ENCODE assay signal across 8 cellular contexts in genomic region chr16:67170168-67170947, GRCh38. TPM values are rescaled to one million over a fixed set of nuclear protein-coding genes. Genes with fewer than 3 reads are reported as not detected.
DNase-seq lines count a peak whose midpoint lies in the region; FAIRE-seq and TF ChIP-seq lines count a peak whose summit lies in the region.

Gene NOL3, plus strand, starts transcription at chr16:67170538.

- intact Hi-C loops in spleen (cut with DNase I; ENCODE audit: low total_unique reads), result no loop called here

- H3K36me3 ChIP-seq in keratinocyte (ENCODE audit: control insufficient read depth in 2 of 2, extremely low read depth in 1 of 2, insufficient read depth in 2 of 2, low read length in 2 of 2) (no peaks in the 10 kb centered on the region), spleen (no peaks in the 10 kb centered on the region)

- dilution Hi-C loops in keratinocyte (cut with MboI; ENCODE audit: extremely low pct_ligation_motif_present, low sequenced_read_pairs), result no loop called here

- H3K4me3 ChIP-seq in keratinocyte (ENCODE audit: control insufficient read depth in 2 of 3, extremely low read depth in 1 of 3, insufficient read depth in 2 of 3, low read depth in 1 of 3, low read length in 3 of 3), result peak within 1 kb of the TSS; percentile 40 to 74 (median 62)
- H3K4me3 ChIP-seq in spleen, result peak within 1 kb of the TSS; percentile 4 to 66 (median 28)

- peak within 1 kb of the TSS; percentile 77 for H3K4me2 ChIP-seq in keratinocyte (ENCODE audit: control insufficient read depth, extremely low read depth, insufficient read depth, low read depth, low read length)

- WGBS in spleen, 5 donors, result 1 to 4% (median 2%) methylated on average over 5 to 50 of the region's 50 CpGs

- no peak for FAIRE-seq in keratinocyte (lab: Jason Lieb, UNC)

- peak within 1 kb of the TSS; percentile 32 for H2AFZ ChIP-seq in keratinocyte (ENCODE audit: control insufficient read depth, low read length)

- H3K27ac ChIP-seq in keratinocyte (ENCODE audit: control insufficient read depth, insufficient read depth, low read length) (peak within 1 kb of the TSS; percentile 76), spleen (peak within 1 kb of the TSS; percentile 49 to 88 (median 82))

- H3K9ac ChIP-seq in keratinocyte (ENCODE audit: control insufficient read depth, extremely low read depth, insufficient read depth, low read length), result peak within 1 kb of the TSS; percentile 77

- no peaks in the 10 kb centered on the region for H4K20me1 ChIP-seq in keratinocyte (ENCODE audit: control insufficient read depth, extremely low read depth, insufficient read depth, low read length)

- H3K9me1 ChIP-seq in keratinocyte (ENCODE audit: control insufficient read depth, extremely low read depth, insufficient read depth, low read length), result no peaks in the 10 kb centered on the region

- TF ChIP-seq POLR2A in GM19099 (IDR thresholded peaks at IDR 0.05; ENCODE audit: extremely low read depth, insufficient read length, low read depth) (peak; percentile 39), spleen (IDR thresholded peaks at IDR 0.05) (no peak)

- DNase-seq in COLO668 (lab: John Stamatoyannopoulos, UW; ENCODE audit: unreplicated experiment), result peak; percentile 85
- peak; percentile 78 for DNase-seq in HPDE6-E6E7 (ENCODE audit: extremely low spot score)
- peak; percentile 92 for DNase-seq in RPMI8226
- peak; percentile 70 for DNase-seq in cerebellar cortex (ENCODE audit: low spot score)
- DNase-seq in keratinocyte (ENCODE audit: low read depth, low spot score), result no peak
- DNase-seq in spleen, result peak; percentile 89
- DNase-seq in NCI-H1092 treated with DMSO at 0.1 percent for 48 hours (lab: John Stamatoyannopoulos, UW), result no peak

- H3K9me3 ChIP-seq in keratinocyte (ENCODE audit: control insufficient read depth, low read depth, low read length), result no peaks in the 10 kb centered on the region
- H3K9me3 ChIP-seq in spleen, result no peaks in the 10 kb centered on the region

- no peak for TF ChIP-seq CTCF in keratinocyte (optimal IDR thresholded peaks at IDR 0.05 in 1 of 3, IDR thresholded peaks at IDR 0.05 in 1 of 3, conservative IDR thresholded peaks at IDR 0.05 in 1 of 3; ENCODE audit: extremely low read depth in 1 of 3, insufficient read depth in 2 of 3, low read length in 3 of 3)
- no peak for TF ChIP-seq CTCF in spleen (IDR thresholded peaks at IDR 0.05 in 8 of 11, conservative IDR thresholded peaks at IDR 0.05 in 3 of 11)

- peaks cover 36% of the 10 kb centered on the region for H3K4me1 ChIP-seq in keratinocyte (ENCODE audit: control insufficient read depth, extremely low read depth, insufficient read depth, low read length)
- H3K4me1 ChIP-seq in spleen, result peaks cover 31 to 72% (median 54%) of the 10 kb centered on the region in 6 donors

- H3K79me2 ChIP-seq in keratinocyte (ENCODE audit: control insufficient read depth, insufficient read depth, low read length), result no peaks in the 10 kb centered on the region

- H3K27me3 ChIP-seq in keratinocyte (ENCODE audit: control insufficient read depth, extremely low read depth, insufficient read depth, low read length), result no peaks in the 10 kb centered on the region
- H3K27me3 ChIP-seq in spleen (replicated peaks in 1 of 7), result peaks cover 0 to 100% (median 52%) of the 10 kb centered on the region in 7 donors

RNA-seq across cellular contexts. Expression of gene NOL3, which starts in this region (rescaled TPM):
- 10.5 to 18.1 TPM (median 16.8 TPM) in 3 replicates for polyA plus RNA-seq in keratinocyte
- polyA plus RNA-seq in keratinocyte (2011; ENCODE audit: low read depth), result 21.7 TPM
- 7.2 and 11.5 TPM in 2 replicates for polyA plus RNA-seq in keratinocyte (2011; cell fraction: cytosol; rRNA removed)
- polyA plus RNA-seq in keratinocyte (2011; cell fraction: nucleus; rRNA removed), result 55.7 and 63.3 TPM in 2 replicates
- polyA plus RNA-seq in keratinocyte (2012; ENCODE audit: low replicate concordance), result 15.0 and 33.9 TPM in 2 replicates
- polyA minus RNA-seq in keratinocyte, result 4.8 to 13.2 TPM (median 7.5 TPM) in 3 replicates
- polyA minus RNA-seq in keratinocyte (2011; cell fraction: cytosol; rRNA and poly(A)+ RNA removed), result 8.4 TPM
- 4.7 and 6.0 TPM in 2 replicates for polyA minus RNA-seq in keratinocyte (2011; cell fraction: nucleus; rRNA and poly(A)+ RNA removed)
- 10 to 100 TPM in 6 of 7 donors, 1 to 10 TPM in 1; 8.2 to 14.2 (median 13.6) TPM for total RNA-seq in spleen
- polyA plus RNA-seq in spleen, result 10 to 100 TPM in 2 of 3 donors, 1 to 10 TPM in 1; 8.7 to 12.0 (median 10.8) TPM

Comparison
In these comparisons a context has a peak if more than half of its experiments do, and no peak if none do; other contexts are left out.
1. DNase-seq: peak in COLO668 (single experiment), HPDE6-E6E7 (single experiment), RPMI8226 (single experiment), cerebellar cortex (single experiment) and spleen (single experiment); none in keratinocyte (single experiment) and NCI-H1092 treated with DMSO at 0.1 percent for 48 hours (single experiment).